8 cellular contexts compared by ENCODE assay signal in the genomic region with DNA sequence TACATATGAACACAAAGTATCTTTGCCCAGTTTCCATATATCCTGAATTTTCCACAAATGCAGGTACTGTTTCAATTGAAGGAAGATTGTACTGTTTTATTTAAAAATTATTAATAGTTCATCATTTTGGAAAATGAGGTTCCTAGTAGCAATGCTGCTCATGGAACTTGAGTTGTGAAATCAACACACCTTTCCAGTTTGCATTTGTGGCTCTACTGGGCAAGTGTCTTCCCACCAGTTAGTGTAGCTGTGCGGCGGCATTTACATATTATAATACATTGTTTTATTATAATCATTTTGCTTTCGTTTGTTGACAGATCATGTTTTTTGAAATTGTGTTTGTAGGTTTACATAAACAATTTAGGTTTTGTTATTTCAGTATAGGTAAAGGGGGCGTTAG. TPM values are rescaled to one million over a fixed set of nuclear protein-coding genes. Genes with fewer than 3 reads are reported as not detected.
DNase-seq lines count a peak whose midpoint lies in the region; ATAC-seq and TF ChIP-seq lines count a peak whose summit lies in the region.

No MANE protein-coding gene starts in this region.

- H3K4me2 ChIP-seq in BLaER1 treated with 17β-estradiol and CSF1 and Interleukin-3, amounts not matched to agents 10 nM and 100 nM: peak overlapping the region; percentile 80 to 97 (median 90)

- H3K9me3 Mint-ChIP-seq in chondrocyte (ENCODE audit: low read depth) (peaks cover 6% of the 10 kb centered on the region), natural killer cell (no peaks in the 10 kb centered on the region)

- H3K27ac Mint-ChIP-seq in chondrocyte (ENCODE audit: unreplicated experiment): peak overlapping the region; percentile 59
- peak overlapping the region; percentile 98 to 100 for H3K27ac Mint-ChIP-seq in natural killer cell

- H3K4me1 Mint-ChIP-seq in chondrocyte (ENCODE audit: low read depth) (peaks cover 23% of the 10 kb centered on the region), natural killer cell (peaks cover 37 to 61% of the 10 kb centered on the region in 2 donors)

- H3K27me3 Mint-ChIP-seq in chondrocyte (ENCODE audit: low read depth) (no peaks in the 10 kb centered on the region), natural killer cell (ENCODE audit: low read depth in 2 of 2) (no peaks in the 10 kb centered on the region)

- peaks cover 14 to 55% (median 43%) of the 10 kb centered on the region in 11 experiments; a peak in 21 of 22 replicates for H3K27me3 ChIP-seq in BLaER1 treated with 17β-estradiol and CSF1 and Interleukin-3, amounts not matched to agents 10 nM and 100 nM

- H3K27ac ChIP-seq in BLaER1 treated with 17β-estradiol and CSF1 and Interleukin-3, amounts not matched to agents 10 nM and 100 nM: peak overlapping the region; percentile 97 to 100 (median 99); a peak in 20 of 22 replicates
- peak overlapping the region; percentile 98 for H3K27ac ChIP-seq in KOPT-K1 (ENCODE audit: low read depth, low read length, poor library complexity, severe bottlenecking)

- H3K36me3 ChIP-seq in BLaER1 treated with 17β-estradiol and CSF1 and Interleukin-3, amounts not matched to agents 10 nM and 100 nM: peaks cover 0 to 17% (median 12%) of the 10 kb centered on the region in 11 experiments; a peak in 16 of 22 replicates
- peaks cover 7% of the 10 kb centered on the region for H3K36me3 ChIP-seq in KOPT-K1 (ENCODE audit: insufficient read depth, low read length)

- H4K20me1 ChIP-seq in BLaER1 treated with 17β-estradiol and CSF1 and Interleukin-3, amounts not matched to agents 10 nM and 100 nM: peaks cover 21 to 54% (median 28%) of the 10 kb centered on the region in 11 experiments

- H3K9ac ChIP-seq in BLaER1 treated with 17β-estradiol and CSF1 and Interleukin-3, amounts not matched to agents 10 nM and 100 nM: peak overlapping the region; percentile 97 to 100 (median 99)

- H3K4me3 Mint-ChIP-seq in chondrocyte (ENCODE audit: unreplicated experiment) (peak overlapping the region; percentile 92), natural killer cell (peak overlapping the region; percentile 100)

- H3K4me3 ChIP-seq in BLaER1 treated with 17β-estradiol and CSF1 and Interleukin-3, amounts not matched to agents 10 nM and 100 nM: peak overlapping the region; percentile 86 to 97 (median 92)

- H3K9me3 ChIP-seq in BLaER1 treated with 17β-estradiol and CSF1 and Interleukin-3, amounts not matched to agents 10 nM and 100 nM (replicated peaks in 1 of 11): no peaks in the 10 kb centered on the region
- no peaks in the 10 kb centered on the region for H3K9me3 ChIP-seq in KOPT-K1 (ENCODE audit: insufficient read depth, low read length, poor library complexity, severe bottlenecking)

- intact Hi-C loops in natural killer cell (cut with micrococcal nuclease): loop anchor here (5.0 to 10.0 kb wide), 5 partner anchors 110 to 685 kb away; a partner anchor contains a TSS

- TF ChIP-seq CTCF in chondrocyte (IDR thresholded peaks at IDR 0.05) (no peak), natural killer cell (IDR thresholded peaks at IDR 0.05) (no peak)

- DNase-seq in chondrocyte (ENCODE audit: low spot score) (no peak), natural killer cell (no peak), SIG-M5 treated with dmso at 0.1 percent for 504 hours (lab: John Stamatoyannopoulos, UW; ENCODE audit: unreplicated experiment) (no peak)

- ATAC-seq in natural killer cell (no peak), HG03469 (IDR thresholded peaks at IDR 0.05; ENCODE audit: unreplicated experiment) (no peak), GM19395 (IDR thresholded peaks at IDR 0.05; ENCODE audit: unreplicated experiment) (no peak), HG02798 (IDR thresholded peaks at IDR 0.05; ENCODE audit: poor library complexity, unreplicated experiment) (no peak)

- H3K36me3 Mint-ChIP-seq in chondrocyte (ENCODE audit: low read depth) (peaks cover 2% of the 10 kb centered on the region), natural killer cell (no peaks in the 10 kb centered on the region)

- peaks cover 36 to 53% (median 47%) of the 10 kb centered on the region in 10 experiments for H3K4me1 ChIP-seq in BLaER1 treated with 17β-estradiol and CSF1 and Interleukin-3, amounts not matched to agents 10 nM and 100 nM

RNA-seq across cellular contexts. Expression of a gene that starts 2.0 kb away (rescaled TPM):
- total RNA-seq in chondrocyte: 199 to 261 TPM (median 201 TPM) in 3 replicates
- total RNA-seq in natural killer cell: 1,000 to 10,000 TPM in 2 of 3 donors, 100 to 1,000 TPM in 1; 695 to 1,297 (median 1,054) TPM
